In the genomic region with DNA sequence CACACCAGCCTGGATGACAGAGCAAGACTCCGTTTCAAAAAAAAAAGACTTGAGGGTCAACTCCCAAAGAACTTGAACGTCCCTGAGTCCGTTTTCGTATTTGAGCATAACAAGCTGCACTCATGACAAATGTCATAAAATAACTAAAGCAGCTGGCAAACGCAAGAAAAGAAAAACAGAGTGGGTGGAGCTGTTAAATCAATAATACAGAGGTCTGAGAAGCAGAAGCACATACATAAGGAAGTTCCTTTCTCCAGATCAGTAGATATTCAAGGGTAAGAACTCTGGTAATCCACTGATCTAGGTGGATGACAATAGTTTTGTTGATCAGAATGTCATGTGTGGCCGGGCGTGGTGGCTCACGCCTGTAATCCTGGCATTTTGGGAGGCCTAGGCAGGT, we compare ENCODE assay signal across 30 cellular contexts.
"Had no signal": no experiment of that assay in that cellular context is flagged by ENCODE, and none has a peak within 500 bp of the region (broad histone marks: within the 10 kb centered on the region; RNA-seq: fewer than 3 reads in every experiment).

No MANE protein-coding gene starts in this region.

- H3K27me3 Mint-ChIP-seq: activated CD4-positive, alpha-beta T cell treated with anti-CD3 and anti-CD28 coated beads, Interleukin-2, amount 10 ng/mL, durations not matched to agents 24 days and 14 days; activated CD8-positive, alpha-beta T cell treated with anti-CD3 and anti-CD28 coated beads for 36 hours; activated naive CD4-positive, alpha-beta T cell treated with anti-CD3 and anti-CD28 coated beads, Interleukin-2, amount 50 U/mL, for 24 hours; activated naive CD8-positive, alpha-beta T cell treated with anti-CD3 and anti-CD28 coated beads, Interleukin-2, amount 50 U/mL, for 24 hours; activated T-helper 17 cell treated with anti-CD3 and anti-CD28 coated beads, Interleukin-2, amount 50 U/mL, for 72 hours; central memory CD8-positive, alpha-beta T cell; naive B cell; stimulated activated naive B cell treated with anti-CD40 and anti-IgM and Interleukin-4, amounts not matched to agents 10 μg/mL and 1 μg/mL and 100 μg/mL, for 72 hours; T-helper 17 cell had no signal

- ATAC-seq: activated CD4-positive, CD25-positive, alpha-beta regulatory T cell treated with anti-CD3 and anti-CD28 coated beads, Interleukin-2, amount 50 U/mL, for 24 hours; activated CD8-positive, alpha-beta T cell treated with anti-CD3 and anti-CD28 coated beads for 36 hours; activated naive CD8-positive, alpha-beta T cell treated with anti-CD3 and anti-CD28 coated beads, Interleukin-2, amount 50 U/mL, for 24 hours; activated T-cell treated with anti-CD3 and anti-CD28 coated beads, Interleukin-2, amount 50 U/mL, for 4 hours; activated T-helper 17 cell treated with anti-CD3 and anti-CD28 coated beads, Interleukin-2, amount 50 U/mL, for 72 hours; stimulated activated naive B cell treated with anti-CD40 and anti-IgM and Interleukin-4, amounts not matched to agents 10 μg/mL and 1 μg/mL and 100 μg/mL, for 72 hours; T-helper 17 cell; upper lobe of right lung had no signal

- H3K9me3 Mint-ChIP-seq: activated CD4-positive, alpha-beta T cell treated with anti-CD3 and anti-CD28 coated beads, Interleukin-2, amount 10 ng/mL, durations not matched to agents 24 days and 14 days; activated CD8-positive, alpha-beta T cell treated with anti-CD3 and anti-CD28 coated beads for 36 hours; activated naive CD4-positive, alpha-beta T cell treated with anti-CD3 and anti-CD28 coated beads, Interleukin-2, amount 50 U/mL, for 24 hours; activated naive CD8-positive, alpha-beta T cell treated with anti-CD3 and anti-CD28 coated beads, Interleukin-2, amount 50 U/mL, for 24 hours; activated T-cell treated with anti-CD3 and anti-CD28 coated beads, Interleukin-2, amount 50 U/mL, for 4 hours; activated T-helper 17 cell treated with anti-CD3 and anti-CD28 coated beads, Interleukin-2, amount 50 U/mL, for 72 hours; central memory CD8-positive, alpha-beta T cell; naive B cell; neural crest cell; stimulated activated naive B cell treated with anti-CD40 and anti-IgM and Interleukin-4, amounts not matched to agents 10 μg/mL and 1 μg/mL and 100 μg/mL, for 72 hours had no signal

- H3K4me1 ChIP-seq: breast epithelium, left ventricle myocardium inferior, right atrium auricular region, thyroid gland, upper lobe of right lung had no signal

- H3K27me3 ChIP-seq: breast epithelium, esophagus squamous epithelium, right atrium auricular region, stomach, thyroid gland, upper lobe of right lung had no signal

- DNase-seq: activated CD4-positive, alpha-beta T cell treated with anti-CD3 and anti-CD28 coated beads, Interleukin-2, amount 10 ng/mL, durations not matched to agents 24 days and 14 days; activated CD8-positive, alpha-beta T cell treated with anti-CD3 and anti-CD28 coated beads for 36 hours; activated gamma-delta T cell treated with Interleukin-2 at 50 U/mL for 16 hours; activated naive CD8-positive, alpha-beta T cell treated with anti-CD3 and anti-CD28 coated beads, Interleukin-2, amount 50 U/mL, for 24 hours; activated T-cell treated with anti-CD3 and anti-CD28 coated beads, Interleukin-2, amount 50 U/mL, for 4 hours; dermis blood vessel endothelial cell; effector CD4-positive, alpha-beta T cell; esophagus squamous epithelium; foreskin melanocyte; left ventricle myocardium inferior; mesendoderm; naive B cell; stimulated activated CD4-positive, alpha-beta T cell treated with anti-CD3 and anti-CD28 coated beads, Interleukin-15, amount 100 ng/mL, for 24 hours; stimulated activated CD4-positive, alpha-beta T cell treated with anti-CD3 and anti-CD28 coated beads, Interleukin-2, amount 100 ng/mL, for 24 hours; stimulated activated naive B cell treated with anti-CD40 and anti-IgM and Interleukin-4, amounts not matched to agents 10 μg/mL and 1 μg/mL and 100 μg/mL, for 72 hours; stomach; T-helper 17 cell; T1000; thyroid gland; upper lobe of right lung; WERI-Rb-1 had no signal

- H3K9me3 ChIP-seq: breast epithelium, esophagus squamous epithelium, left ventricle myocardium inferior, right atrium auricular region, stomach, thyroid gland, upper lobe of right lung had no signal

- H3K36me3 Mint-ChIP-seq: activated naive CD4-positive, alpha-beta T cell treated with anti-CD3 and anti-CD28 coated beads, Interleukin-2, amount 50 U/mL, for 24 hours; naive B cell; stimulated activated naive B cell treated with anti-CD40 and anti-IgM and Interleukin-4, amounts not matched to agents 10 μg/mL and 1 μg/mL and 100 μg/mL, for 72 hours had no signal

- H3K4me3 Mint-ChIP-seq: activated CD4-positive, alpha-beta T cell treated with anti-CD3 and anti-CD28 coated beads, Interleukin-2, amount 10 ng/mL, durations not matched to agents 24 days and 14 days; activated CD8-positive, alpha-beta T cell treated with anti-CD3 and anti-CD28 coated beads for 36 hours; activated naive CD4-positive, alpha-beta T cell treated with anti-CD3 and anti-CD28 coated beads, Interleukin-2, amount 50 U/mL, for 24 hours; activated naive CD8-positive, alpha-beta T cell treated with anti-CD3 and anti-CD28 coated beads, Interleukin-2, amount 50 U/mL, for 24 hours; activated T-cell treated with anti-CD3 and anti-CD28 coated beads, Interleukin-2, amount 50 U/mL, for 4 hours; activated T-helper 17 cell treated with anti-CD3 and anti-CD28 coated beads, Interleukin-2, amount 50 U/mL, for 72 hours; central memory CD8-positive, alpha-beta T cell; naive B cell; neural crest cell; stimulated activated naive B cell treated with anti-CD40 and anti-IgM and Interleukin-4, amounts not matched to agents 10 μg/mL and 1 μg/mL and 100 μg/mL, for 72 hours; T-helper 17 cell had no signal

- H3K27ac ChIP-seq: breast epithelium, epithelial cell of prostate, left ventricle myocardium inferior, right atrium auricular region, thyroid gland, upper lobe of right lung, WERI-Rb-1 had no signal

- H3K4me3 ChIP-seq: breast epithelium, esophagus squamous epithelium, left ventricle myocardium inferior, lung, right atrium auricular region, stomach, thyroid gland, upper lobe of right lung had no signal

- H3K4me1 Mint-ChIP-seq: activated CD4-positive, alpha-beta T cell treated with anti-CD3 and anti-CD28 coated beads, Interleukin-2, amount 10 ng/mL, durations not matched to agents 24 days and 14 days; activated naive CD8-positive, alpha-beta T cell treated with anti-CD3 and anti-CD28 coated beads, Interleukin-2, amount 50 U/mL, for 24 hours; activated T-helper 17 cell treated with anti-CD3 and anti-CD28 coated beads, Interleukin-2, amount 50 U/mL, for 72 hours; central memory CD8-positive, alpha-beta T cell had no signal

- H3K36me3 ChIP-seq: breast epithelium, esophagus squamous epithelium, left ventricle myocardium inferior, right atrium auricular region, stomach, thyroid gland, upper lobe of right lung, WERI-Rb-1 had no signal

- H3K27ac Mint-ChIP-seq: activated CD4-positive, alpha-beta T cell treated with anti-CD3 and anti-CD28 coated beads, Interleukin-2, amount 10 ng/mL, durations not matched to agents 24 days and 14 days; activated CD8-positive, alpha-beta T cell treated with anti-CD3 and anti-CD28 coated beads for 36 hours; activated naive CD8-positive, alpha-beta T cell treated with anti-CD3 and anti-CD28 coated beads, Interleukin-2, amount 50 U/mL, for 24 hours; stimulated activated naive B cell treated with anti-CD40 and anti-IgM and Interleukin-4, amounts not matched to agents 10 μg/mL and 1 μg/mL and 100 μg/mL, for 72 hours had no signal
